9 cellular contexts compared by ENCODE assay signal in genomic region chr11:7671807-7672206, GRCh38. TPM values are rescaled to one million over a fixed set of nuclear protein-coding genes. Genes with fewer than 3 reads are reported as not detected.
DNase-seq lines count a peak whose midpoint lies in the region; ATAC-seq and TF ChIP-seq lines count a peak whose summit lies in the region.
"Had no signal": no experiment of that assay in that cellular context is flagged by ENCODE, and none has a peak within 500 bp of the region (broad histone marks: within the 10 kb centered on the region; RNA-seq: fewer than 3 reads in every experiment).

No MANE protein-coding gene starts in this region.

- peak; percentile 73 for DNase-seq in activated CD4-positive, alpha-beta memory T cell treated with anti-CD3 and anti-CD28 coated beads for 36 hours
- DNase-seq in activated CD4-positive, alpha-beta memory T cell treated with anti-CD3 and anti-CD28 coated beads, Interleukin-2, amount 10 ng/mL, durations not matched to agents 7 days and 5 days = no peak
- DNase-seq in A673 (ENCODE audit: low spot score) = no peak
- DNase-seq in immature natural killer cell = no peak
- DNase-seq in foreskin melanocyte = no peak

- H3K27ac ChIP-seq in A673 (ENCODE audit: low read depth, low read length, poor library complexity, severe bottlenecking) = no peak overlapping the region

- H3K36me3 ChIP-seq in A673 (ENCODE audit: insufficient read depth, low read length, poor library complexity, severe bottlenecking) = no peaks in the 10 kb centered on the region

- H3K4me1 Mint-ChIP-seq in activated CD4-positive, alpha-beta memory T cell treated with anti-CD3 and anti-CD28 coated beads for 36 hours (ENCODE audit: low read depth) = peaks cover 25% of the 10 kb centered on the region
- H3K4me1 Mint-ChIP-seq in activated CD4-positive, alpha-beta memory T cell treated with anti-CD3 and anti-CD28 coated beads, Interleukin-2, amount 10 ng/mL, durations not matched to agents 7 days and 5 days = peaks cover 13% of the 10 kb centered on the region
- H3K4me1 Mint-ChIP-seq in stimulated activated naive CD8-positive, alpha-beta T cell treated with anti-CD3 and anti-CD28 coated beads, Interleukin-15, Interleukin-2, amounts not matched to agents 100 ng/mL and 50 ng/mL, for 24 hours (ENCODE audit: low read depth) = peaks cover 24% of the 10 kb centered on the region
- H3K4me1 Mint-ChIP-seq in immature natural killer cell = peaks cover 8 to 13% of the 10 kb centered on the region in 2 donors

- no peak overlapping the region for H3K27ac Mint-ChIP-seq in activated CD4-positive, alpha-beta memory T cell treated with anti-CD3 and anti-CD28 coated beads for 36 hours
- no peak overlapping the region for H3K27ac Mint-ChIP-seq in activated CD4-positive, alpha-beta memory T cell treated with anti-CD3 and anti-CD28 coated beads, Interleukin-2, amount 10 ng/mL, durations not matched to agents 7 days and 5 days
- H3K27ac Mint-ChIP-seq in stimulated activated naive CD8-positive, alpha-beta T cell treated with anti-CD3 and anti-CD28 coated beads, Interleukin-15, Interleukin-2, amounts not matched to agents 100 ng/mL and 50 ng/mL, for 24 hours = peak overlapping the region; percentile 59
- H3K27ac Mint-ChIP-seq in immature natural killer cell = no peak overlapping the region

- no peaks in the 10 kb centered on the region for H3K36me3 Mint-ChIP-seq in activated CD4-positive, alpha-beta memory T cell treated with anti-CD3 and anti-CD28 coated beads for 36 hours
- H3K36me3 Mint-ChIP-seq in activated CD4-positive, alpha-beta memory T cell treated with anti-CD3 and anti-CD28 coated beads, Interleukin-2, amount 10 ng/mL, durations not matched to agents 7 days and 5 days (ENCODE audit: low read depth) = no peaks in the 10 kb centered on the region
- H3K36me3 Mint-ChIP-seq in stimulated activated naive CD8-positive, alpha-beta T cell treated with anti-CD3 and anti-CD28 coated beads, Interleukin-15, Interleukin-2, amounts not matched to agents 100 ng/mL and 50 ng/mL, for 24 hours (ENCODE audit: low read depth) = no peaks in the 10 kb centered on the region
- H3K36me3 Mint-ChIP-seq in immature natural killer cell = peaks cover 0 to 3% (median 0%) of the 10 kb centered on the region in 3 donors

- H3K4me3 Mint-ChIP-seq in activated CD4-positive, alpha-beta memory T cell treated with anti-CD3 and anti-CD28 coated beads for 36 hours = no peak overlapping the region
- H3K4me3 Mint-ChIP-seq in activated CD4-positive, alpha-beta memory T cell treated with anti-CD3 and anti-CD28 coated beads, Interleukin-2, amount 10 ng/mL, durations not matched to agents 7 days and 5 days = no peak overlapping the region
- H3K4me3 Mint-ChIP-seq in stimulated activated naive CD8-positive, alpha-beta T cell treated with anti-CD3 and anti-CD28 coated beads, Interleukin-15, Interleukin-2, amounts not matched to agents 100 ng/mL and 50 ng/mL, for 24 hours = no peak overlapping the region
- no peak overlapping the region for H3K4me3 Mint-ChIP-seq in immature natural killer cell

- H3K9me3 Mint-ChIP-seq in activated CD4-positive, alpha-beta memory T cell treated with anti-CD3 and anti-CD28 coated beads for 36 hours = no peaks in the 10 kb centered on the region
- no peaks in the 10 kb centered on the region for H3K9me3 Mint-ChIP-seq in activated CD4-positive, alpha-beta memory T cell treated with anti-CD3 and anti-CD28 coated beads, Interleukin-2, amount 10 ng/mL, durations not matched to agents 7 days and 5 days
- H3K9me3 Mint-ChIP-seq in stimulated activated naive CD8-positive, alpha-beta T cell treated with anti-CD3 and anti-CD28 coated beads, Interleukin-15, Interleukin-2, amounts not matched to agents 100 ng/mL and 50 ng/mL, for 24 hours = no peaks in the 10 kb centered on the region
- H3K9me3 Mint-ChIP-seq in immature natural killer cell = no peaks in the 10 kb centered on the region
- H3K9me3 Mint-ChIP-seq: neural crest cell had no signal

- H3K9me3 ChIP-seq in A673 (ENCODE audit: low read depth, low read length, poor library complexity, severe bottlenecking) = no peaks in the 10 kb centered on the region

- intact Hi-C loops in activated CD4-positive, alpha-beta memory T cell treated with anti-CD3 and anti-CD28 coated beads for 36 hours (cut with micrococcal nuclease) = loop anchor here (5.0 to 10.0 kb wide), 3 partner anchors 925 to 1987 kb away; partner anchors contain the start of genes TAF10, TPP1, TRIM22 and TRIM5
- intact Hi-C loops in A673 (cut with micrococcal nuclease; ENCODE audit: unreplicated experiment) = loop anchor here (5.0 kb wide), 1 partner anchor 1285 kb away; no protein-coding TSS in a partner anchor

- H3K27me3 ChIP-seq in A673 (replicated peaks; ENCODE audit: insufficient read depth, low read depth, low read length, poor library complexity) = peaks cover 22% of the 10 kb centered on the region

- H3K27me3 Mint-ChIP-seq in activated CD4-positive, alpha-beta memory T cell treated with anti-CD3 and anti-CD28 coated beads for 36 hours = peaks cover 29% of the 10 kb centered on the region
- H3K27me3 Mint-ChIP-seq in activated CD4-positive, alpha-beta memory T cell treated with anti-CD3 and anti-CD28 coated beads, Interleukin-2, amount 10 ng/mL, durations not matched to agents 7 days and 5 days = peaks cover 33% of the 10 kb centered on the region
- peaks cover 39% of the 10 kb centered on the region for H3K27me3 Mint-ChIP-seq in stimulated activated naive CD8-positive, alpha-beta T cell treated with anti-CD3 and anti-CD28 coated beads, Interleukin-15, Interleukin-2, amounts not matched to agents 100 ng/mL and 50 ng/mL, for 24 hours
- peaks cover 13 to 27% (median 20%) of the 10 kb centered on the region in 3 donors for H3K27me3 Mint-ChIP-seq in immature natural killer cell (ENCODE audit: low read depth in 3 of 3)

- no peak for TF ChIP-seq CTCF in A673 (conservative IDR thresholded peaks at IDR 0.05; ENCODE audit: low read depth, low read length)

- BruUV-seq in A673 (replicated peaks; lab: Mats Ljungman, UMichigan) = no TSS peak

- POLR2A ChIA-PET in activated CD4-positive, alpha-beta memory T cell treated with anti-CD3 and anti-CD28 coated beads for 36 hours (lab: Charles Lee) = no interaction called here
- POLR2A ChIA-PET in activated CD4-positive, alpha-beta memory T cell treated with anti-CD3 and anti-CD28 coated beads, Interleukin-2, amount 10 ng/mL, durations not matched to agents 7 days and 5 days (lab: Charles Lee) = no interaction called here
- POLR2A ChIA-PET in A673 (lab: Charles Lee; ENCODE audit: low non-redundant PET) = interaction anchor here (0.5 kb wide), 1 partner anchor 101 kb away, joined by 3 read pairs; no protein-coding TSS in a partner anchor

- CTCF ChIA-PET in activated CD4-positive, alpha-beta memory T cell treated with anti-CD3 and anti-CD28 coated beads for 36 hours (lab: Charles Lee) = interaction anchor here (1.3 to 1.4 kb wide), 2 partner anchors 23 to 158 kb away, joined by 3 to 4 read pairs; partner anchors contain the start of gene PPFIBP2
- CTCF ChIA-PET in activated CD4-positive, alpha-beta memory T cell treated with anti-CD3 and anti-CD28 coated beads, Interleukin-2, amount 10 ng/mL, durations not matched to agents 7 days and 5 days (lab: Charles Lee) = no interaction called here
- CTCF ChIA-PET in A673 (lab: Charles Lee) = no interaction called here

- ATAC-seq in GM21825 (IDR thresholded peaks at IDR 0.05; ENCODE audit: unreplicated experiment) (peak; percentile 69), HG03565 (IDR thresholded peaks at IDR 0.05; ENCODE audit: unreplicated experiment) (peak; percentile 67)

- no peak overlapping the region for H3K4me3 ChIP-seq in A673 (ENCODE audit: low read depth, low read length, poor library complexity, severe bottlenecking)

- H3K4me1 ChIP-seq in A673 (ENCODE audit: insufficient read depth, low read length, poor library complexity, severe bottlenecking) = no peaks in the 10 kb centered on the region

RNA-seq across cellular contexts. Expression of gene CYB5R2, which starts 1.5 kb away (rescaled TPM):
- 1 to 10 TPM; 4.4 to 4.7 TPM for total RNA-seq in activated CD4-positive, alpha-beta memory T cell treated with anti-CD3 and anti-CD28 coated beads for 36 hours
- 1 to 10 TPM; 1.8 TPM for total RNA-seq in activated CD4-positive, alpha-beta memory T cell treated with anti-CD3 and anti-CD28 coated beads, Interleukin-2, amount 10 ng/mL, durations not matched to agents 7 days and 5 days
- total RNA-seq in A673 (2021) = 6.2 and 6.9 TPM in 2 replicates
- under 1 TPM in 1 of 3 donors, not detected in 2; 0.37 TPM for polyA plus RNA-seq in immature natural killer cell

RNA-seq across cellular contexts. Expression of gene OVCH2, which starts 34.5 kb away (rescaled TPM):
- not detected for total RNA-seq in activated CD4-positive, alpha-beta memory T cell treated with anti-CD3 and anti-CD28 coated beads for 36 hours
- not detected for total RNA-seq in activated CD4-positive, alpha-beta memory T cell treated with anti-CD3 and anti-CD28 coated beads, Interleukin-2, amount 10 ng/mL, durations not matched to agents 7 days and 5 days
- not detected in 2 replicates for total RNA-seq in A673 (2021)
- not detected for polyA plus RNA-seq in immature natural killer cell
- total RNA-seq: neural crest cell had no signal
